1 cellular context compared by ENCODE assay signal in genomic region chr19:1269065-1269477, GRCh38.
A peak's percentile ranks its signal among the peaks of the same experiment; 100 is the strongest.
TF ChIP-seq lines count a peak whose summit lies in the region.

Gene CIRBP, plus strand, starts transcription at chr19:1269332. Its CDS starts 1,602 bp downstream, at chr19:1270934.

TF ChIP-seq in K562, 482 proteins besides CTCF, POLR2A, EP300 and RAD21 (continued from another document):
- TF ChIP-seq STAT6 (CRISPR knock-in tag; IDR thresholded peaks at IDR 0.05) (no peak), KDM1A (IDR thresholded peaks at IDR 0.05) (no peak), ZNF175 (CRISPR knock-in tag; IDR thresholded peaks at IDR 0.05; ENCODE audit: low read depth) (no peak), CEBPG (CRISPR knock-in tag; IDR thresholded peaks at IDR 0.05) (0 out of 2 replicates have a peak, but pooled peaks have one; percentile 34), CEBPG (tag; conservative IDR thresholded peaks at IDR 0.05 in 1 of 2, IDR thresholded peaks at IDR 0.05 in 1 of 2) (no peak), TAF1 (IDR thresholded peaks at IDR 0.05; ENCODE audit: control insufficient read depth, extremely low read depth, insufficient read depth, low read length, severe bottlenecking) (peak; percentile 94), ZBTB8A (IDR thresholded peaks at IDR 0.05; ENCODE audit: partially characterized antibody) (no peak), U2AF1 (optimal IDR thresholded peaks at IDR 0.05; ENCODE audit: low read depth, low read length) (peak; percentile 85), VEZF1 (CRISPR knock-in tag; IDR thresholded peaks at IDR 0.05) (peak; percentile 100), SPI1 (IDR thresholded peaks at IDR 0.05; ENCODE audit: borderline replicate concordance, low read depth, low read length) (no peak), ZNF274 (IDR thresholded peaks at IDR 0.05; ENCODE audit: borderline replicate concordance, low read depth, low read length) (no peak), ZFP1 (CRISPR knock-in tag; IDR thresholded peaks at IDR 0.05) (no peak), THAP7 (CRISPR knock-in tag; IDR thresholded peaks at IDR 0.05) (no peak), PHF8 (IDR thresholded peaks at IDR 0.05; ENCODE audit: borderline replicate concordance, low read length) (peak; percentile 73; the same call in 1 of the 2 replicates), SUPT5H (IDR thresholded peaks at IDR 0.05) (peak; percentile 98), ELF4 (CRISPR knock-in tag; IDR thresholded peaks at IDR 0.05) (no peak), CBX1 (IDR thresholded peaks at IDR 0.05; ENCODE audit: low read depth) (peak; percentile 91; the same call in 1 of the 2 replicates), HMGXB4 (CRISPR knock-in tag; IDR thresholded peaks at IDR 0.05) (0 out of 2 replicates have a peak, but pooled peaks have one; percentile 38), SP2 (IDR thresholded peaks at IDR 0.05; ENCODE audit: extremely low read depth, low read depth, low read length, poor library complexity, severe bottlenecking) (peak; percentile 19), NR1H2 (CRISPR knock-in tag; IDR thresholded peaks at IDR 0.05) (no peak), BHLHE40 (IDR thresholded peaks at IDR 0.05; ENCODE audit: low read length) (peak; percentile 68; the same call in 1 of the 2 replicates), ZKSCAN3 (CRISPR knock-in tag; IDR thresholded peaks at IDR 0.05) (no peak), CREB1 (IDR thresholded peaks at IDR 0.05) (peak; percentile 36; the same call in 1 of the 2 replicates), CREB1 (CRISPR knock-in tag; IDR thresholded peaks at IDR 0.05) (peak; percentile 58; the same call in 1 of the 2 replicates), ZNF76 (CRISPR knock-in tag; IDR thresholded peaks at IDR 0.05; ENCODE audit: borderline replicate concordance) (no peak), SRF (CRISPR knock-in tag; IDR thresholded peaks at IDR 0.05) (peak in 1 of 2 experiments; percentile 63; a peak in 2 of 4 replicates), TAF7 (tag; IDR thresholded peaks at IDR 0.05) (peak; percentile 78), USF1 (CRISPR knock-in tag; IDR thresholded peaks at IDR 0.05) (peak; percentile 65), GTF2E2 (tag; IDR thresholded peaks at IDR 0.05) (peak; percentile 98), GTF2A2 (tag; IDR thresholded peaks at IDR 0.05) (peak; percentile 98), CHD1 (IDR thresholded peaks at IDR 0.05; ENCODE audit: low read length) (peak; percentile 96), NFE2 (IDR thresholded peaks at IDR 0.05; ENCODE audit: low read depth) (no peak), KDM4B (IDR thresholded peaks at IDR 0.05; ENCODE audit: borderline replicate concordance in 2 of 2, low read depth in 1 of 2) (peak in 1 of 2 experiments; percentile 90; a peak in 1 of 4 replicates), ZBTB7A (IDR thresholded peaks at IDR 0.05; ENCODE audit: borderline replicate concordance, control insufficient read depth, low read depth, low read length) (peak; percentile 64; the same call in 1 of the 2 replicates), CXXC5 (CRISPR knock-in tag; IDR thresholded peaks at IDR 0.05) (peak; percentile 87)
- TF ChIP-seq, protein P1, sequence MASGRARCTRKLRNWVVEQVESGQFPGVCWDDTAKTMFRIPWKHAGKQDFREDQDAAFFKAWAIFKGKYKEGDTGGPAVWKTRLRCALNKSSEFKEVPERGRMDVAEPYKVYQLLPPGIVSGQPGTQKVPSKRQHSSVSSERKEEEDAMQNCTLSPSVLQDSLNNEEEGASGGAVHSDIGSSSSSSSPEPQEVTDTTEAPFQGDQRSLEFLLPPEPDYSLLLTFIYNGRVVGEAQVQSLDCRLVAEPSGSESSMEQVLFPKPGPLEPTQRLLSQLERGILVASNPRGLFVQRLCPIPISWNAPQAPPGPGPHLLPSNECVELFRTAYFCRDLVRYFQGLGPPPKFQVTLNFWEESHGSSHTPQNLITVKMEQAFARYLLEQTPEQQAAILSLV (tag; IDR thresholded peaks at IDR 0.05): no peak
